In the genomic region with DNA sequence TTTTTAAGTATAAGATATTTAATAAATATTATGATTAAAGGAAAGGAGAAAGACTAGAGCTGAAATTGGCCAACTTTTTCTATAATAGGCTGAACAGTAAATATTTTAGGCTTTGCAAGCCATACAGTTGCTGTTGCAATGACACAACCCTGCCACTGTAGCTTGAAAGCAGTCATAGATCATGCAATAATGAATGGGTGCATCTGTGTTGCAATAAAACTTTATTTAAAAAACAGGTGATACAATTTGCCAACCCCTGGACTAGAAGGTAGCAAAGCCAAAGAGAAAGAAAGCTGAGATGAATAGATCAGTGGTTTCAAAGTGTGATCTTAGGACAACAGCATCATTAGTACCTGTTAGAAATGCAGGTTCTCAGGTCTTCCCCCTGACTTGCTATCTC, we compare ENCODE assay signal across 1 cellular context.
TF ChIP-seq lines count a peak whose summit lies in the region.

No MANE protein-coding gene starts in this region.

TF ChIP-seq in liver, 16 proteins besides CTCF, POLR2A, EP300 and RAD21 (continued from another document):
- TF ChIP-seq, protein P1, sequence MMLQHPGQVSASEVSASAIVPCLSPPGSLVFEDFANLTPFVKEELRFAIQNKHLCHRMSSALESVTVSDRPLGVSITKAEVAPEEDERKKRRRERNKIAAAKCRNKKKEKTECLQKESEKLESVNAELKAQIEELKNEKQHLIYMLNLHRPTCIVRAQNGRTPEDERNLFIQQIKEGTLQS (IDR thresholded peaks at IDR 0.05): no peak
- TF ChIP-seq, protein P2, sequence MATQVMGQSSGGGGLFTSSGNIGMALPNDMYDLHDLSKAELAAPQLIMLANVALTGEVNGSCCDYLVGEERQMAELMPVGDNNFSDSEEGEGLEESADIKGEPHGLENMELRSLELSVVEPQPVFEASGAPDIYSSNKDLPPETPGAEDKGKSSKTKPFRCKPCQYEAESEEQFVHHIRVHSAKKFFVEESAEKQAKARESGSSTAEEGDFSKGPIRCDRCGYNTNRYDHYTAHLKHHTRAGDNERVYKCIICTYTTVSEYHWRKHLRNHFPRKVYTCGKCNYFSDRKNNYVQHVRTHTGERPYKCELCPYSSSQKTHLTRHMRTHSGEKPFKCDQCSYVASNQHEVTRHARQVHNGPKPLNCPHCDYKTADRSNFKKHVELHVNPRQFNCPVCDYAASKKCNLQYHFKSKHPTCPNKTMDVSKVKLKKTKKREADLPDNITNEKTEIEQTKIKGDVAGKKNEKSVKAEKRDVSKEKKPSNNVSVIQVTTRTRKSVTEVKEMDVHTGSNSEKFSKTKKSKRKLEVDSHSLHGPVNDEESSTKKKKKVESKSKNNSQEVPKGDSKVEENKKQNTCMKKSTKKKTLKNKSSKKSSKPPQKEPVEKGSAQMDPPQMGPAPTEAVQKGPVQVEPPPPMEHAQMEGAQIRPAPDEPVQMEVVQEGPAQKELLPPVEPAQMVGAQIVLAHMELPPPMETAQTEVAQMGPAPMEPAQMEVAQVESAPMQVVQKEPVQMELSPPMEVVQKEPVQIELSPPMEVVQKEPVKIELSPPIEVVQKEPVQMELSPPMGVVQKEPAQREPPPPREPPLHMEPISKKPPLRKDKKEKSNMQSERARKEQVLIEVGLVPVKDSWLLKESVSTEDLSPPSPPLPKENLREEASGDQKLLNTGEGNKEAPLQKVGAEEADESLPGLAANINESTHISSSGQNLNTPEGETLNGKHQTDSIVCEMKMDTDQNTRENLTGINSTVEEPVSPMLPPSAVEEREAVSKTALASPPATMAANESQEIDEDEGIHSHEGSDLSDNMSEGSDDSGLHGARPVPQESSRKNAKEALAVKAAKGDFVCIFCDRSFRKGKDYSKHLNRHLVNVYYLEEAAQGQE (IDR thresholded peaks at IDR 0.05): no peak
- no peak for TF ChIP-seq HNF4G (IDR thresholded peaks at IDR 0.05)
- no peak for TF ChIP-seq EGR1 (IDR thresholded peaks at IDR 0.05; ENCODE audit: low read depth in 2 of 2)
- no peak for TF ChIP-seq TAF1 (conservative IDR thresholded peaks at IDR 0.05)
- no peak for TF ChIP-seq YY1 (IDR thresholded peaks at IDR 0.05)
- TF ChIP-seq, protein P3, sequence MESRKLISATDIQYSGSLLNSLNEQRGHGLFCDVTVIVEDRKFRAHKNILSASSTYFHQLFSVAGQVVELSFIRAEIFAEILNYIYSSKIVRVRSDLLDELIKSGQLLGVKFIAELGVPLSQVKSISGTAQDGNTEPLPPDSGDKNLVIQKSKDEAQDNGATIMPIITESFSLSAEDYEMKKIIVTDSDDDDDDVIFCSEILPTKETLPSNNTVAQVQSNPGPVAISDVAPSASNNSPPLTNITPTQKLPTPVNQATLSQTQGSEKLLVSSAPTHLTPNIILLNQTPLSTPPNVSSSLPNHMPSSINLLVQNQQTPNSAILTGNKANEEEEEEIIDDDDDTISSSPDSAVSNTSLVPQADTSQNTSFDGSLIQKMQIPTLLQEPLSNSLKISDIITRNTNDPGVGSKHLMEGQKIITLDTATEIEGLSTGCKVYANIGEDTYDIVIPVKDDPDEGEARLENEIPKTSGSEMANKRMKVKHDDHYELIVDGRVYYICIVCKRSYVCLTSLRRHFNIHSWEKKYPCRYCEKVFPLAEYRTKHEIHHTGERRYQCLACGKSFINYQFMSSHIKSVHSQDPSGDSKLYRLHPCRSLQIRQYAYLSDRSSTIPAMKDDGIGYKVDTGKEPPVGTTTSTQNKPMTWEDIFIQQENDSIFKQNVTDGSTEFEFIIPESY (IDR thresholded peaks at IDR 0.05): no peak
- no peak for TF ChIP-seq NR2F2 (IDR thresholded peaks at IDR 0.05)
- no peak for TF ChIP-seq HNF4A (conservative IDR thresholded peaks at IDR 0.05)
- no peak for TF ChIP-seq FOXA2 (IDR thresholded peaks at IDR 0.05)
- TF ChIP-seq GABPA (IDR thresholded peaks at IDR 0.05 in 1 of 2, conservative IDR thresholded peaks at IDR 0.05 in 1 of 2): no peak
